22 cellular contexts compared by ENCODE assay signal in the genomic region with DNA sequence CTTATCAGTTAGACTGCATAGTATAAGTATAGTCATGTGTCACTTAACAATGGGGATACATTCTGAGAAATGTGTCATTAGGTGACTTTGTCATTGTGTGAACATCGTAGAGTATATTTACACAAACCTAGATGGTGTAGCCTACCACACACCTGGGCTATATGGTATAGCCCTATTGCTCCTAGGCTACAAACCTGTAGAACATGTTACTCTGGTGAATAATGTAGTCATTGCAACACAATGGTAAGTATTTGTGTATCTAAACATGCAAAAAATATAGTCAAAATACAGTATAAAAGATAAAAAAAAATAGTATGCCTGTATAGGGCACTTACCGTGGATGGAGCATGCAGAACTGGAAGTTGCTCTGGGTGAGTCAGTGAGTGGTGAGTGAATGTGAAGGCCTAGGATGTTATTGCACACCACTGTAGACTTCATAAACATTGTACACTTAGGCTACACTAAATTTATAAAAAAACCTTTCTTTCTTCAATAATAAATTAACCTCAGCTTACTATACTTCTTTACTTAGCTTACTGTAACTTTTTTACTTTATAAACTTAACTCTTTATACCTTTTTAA. TPM values are rescaled to one million over a fixed set of nuclear protein-coding genes. Genes with fewer than 3 reads are reported as not detected.
"Had no signal": no experiment of that assay in that cellular context is flagged by ENCODE, and none has a peak within 500 bp of the region (broad histone marks: within the 10 kb centered on the region; RNA-seq: fewer than 3 reads in every experiment).

No MANE protein-coding gene starts in this region.

- DNase-seq: activated B cell treated with CpG ODN at 0.5 μM for 24 hours; activated CD4-positive, alpha-beta memory T cell treated with anti-CD3 and anti-CD28 coated beads for 36 hours; activated CD4-positive, alpha-beta T cell treated with anti-CD3 and anti-CD28 coated beads for 4 hours; activated naive CD4-positive, alpha-beta T cell treated with Interleukin-2 at 50 U/mL for 16 hours; activated naive CD8-positive, alpha-beta T cell treated with anti-CD3 and anti-CD28 coated beads, Interleukin-2, amount 10 ng/mL, durations not matched to agents 7 days and 5 days; activated T-cell treated with anti-CD3 and anti-CD28 coated beads, Interleukin-2, amount 50 U/mL, for 48 hours; amniotic stem cell; gastrocnemius medialis; hippocampal formation; left ventricle myocardium inferior; mammary epithelial cell; ovary; psoas muscle; stimulated activated CD4-positive, alpha-beta T cell treated with anti-CD3 and anti-CD28 coated beads, Interleukin-12 subunit alpha, Interleukin-12 subunit beta, amount 100 ng/mL, for 4 hours; stimulated activated CD4-positive, alpha-beta T cell treated with anti-CD3 and anti-CD28 coated beads, Interleukin-4, amount 100 ng/mL, for 4 hours; substantia nigra; T-helper 17 cell; thyroid gland had no signal

- H3K27ac ChIP-seq: gastrocnemius medialis, left ventricle myocardium inferior, neutrophil, ovary, psoas muscle, right atrium auricular region, thyroid gland had no signal

- ATAC-seq: gastrocnemius medialis, psoas muscle, T-helper 17 cell had no signal

- H3K27me3 Mint-ChIP-seq: activated B cell treated with CpG ODN at 0.5 μM for 24 hours; activated CD4-positive, alpha-beta memory T cell treated with anti-CD3 and anti-CD28 coated beads for 36 hours; activated naive CD8-positive, alpha-beta T cell treated with anti-CD3 and anti-CD28 coated beads, Interleukin-2, amount 10 ng/mL, durations not matched to agents 7 days and 5 days; stimulated activated naive CD8-positive, alpha-beta T cell treated with anti-CD3 and anti-CD28 coated beads, Interleukin-15, Interleukin-2, amounts not matched to agents 100 ng/mL and 50 ng/mL, for 24 hours; T-helper 17 cell had no signal

- H3K4me3 ChIP-seq: gastrocnemius medialis, left ventricle myocardium inferior, ovary, psoas muscle, right atrium auricular region, thyroid gland had no signal

- H3K4me3 Mint-ChIP-seq: activated B cell treated with CpG ODN at 0.5 μM for 24 hours; activated CD4-positive, alpha-beta memory T cell treated with anti-CD3 and anti-CD28 coated beads for 36 hours; activated naive CD8-positive, alpha-beta T cell treated with anti-CD3 and anti-CD28 coated beads, Interleukin-2, amount 10 ng/mL, durations not matched to agents 7 days and 5 days; nephron; stimulated activated naive CD8-positive, alpha-beta T cell treated with anti-CD3 and anti-CD28 coated beads, Interleukin-15, Interleukin-2, amounts not matched to agents 100 ng/mL and 50 ng/mL, for 24 hours; T-helper 17 cell had no signal

- H3K4me1 ChIP-seq: gastrocnemius medialis, left ventricle myocardium inferior, psoas muscle, right atrium auricular region, thyroid gland had no signal

- H3K27me3 ChIP-seq: gastrocnemius medialis, neutrophil, ovary, right atrium auricular region, thyroid gland had no signal

- H3K9me3 ChIP-seq: gastrocnemius medialis, neutrophil, ovary, psoas muscle, thyroid gland had no signal

- H3K27ac Mint-ChIP-seq: activated B cell treated with CpG ODN at 0.5 μM for 24 hours; activated CD4-positive, alpha-beta memory T cell treated with anti-CD3 and anti-CD28 coated beads for 36 hours; activated naive CD8-positive, alpha-beta T cell treated with anti-CD3 and anti-CD28 coated beads, Interleukin-2, amount 10 ng/mL, durations not matched to agents 7 days and 5 days; nephron; stimulated activated naive CD8-positive, alpha-beta T cell treated with anti-CD3 and anti-CD28 coated beads, Interleukin-15, Interleukin-2, amounts not matched to agents 100 ng/mL and 50 ng/mL, for 24 hours; T-helper 17 cell had no signal

- H3K36me3 ChIP-seq: gastrocnemius medialis, left ventricle myocardium inferior, neutrophil, ovary, right atrium auricular region, thyroid gland had no signal

- H3K4me1 Mint-ChIP-seq: activated B cell treated with CpG ODN at 0.5 μM for 24 hours; activated naive CD8-positive, alpha-beta T cell treated with anti-CD3 and anti-CD28 coated beads, Interleukin-2, amount 10 ng/mL, durations not matched to agents 7 days and 5 days; nephron; T-helper 17 cell had no signal

- H3K36me3 Mint-ChIP-seq: activated naive CD8-positive, alpha-beta T cell treated with anti-CD3 and anti-CD28 coated beads, Interleukin-2, amount 10 ng/mL, durations not matched to agents 7 days and 5 days had no signal

RNA-seq across cellular contexts. Expression of a gene that starts 40.3 kb away (rescaled TPM):
- total RNA-seq: activated B cell treated with CpG ODN at 0.5 μM for 24 hours; activated naive CD8-positive, alpha-beta T cell treated with anti-CD3 and anti-CD28 coated beads, Interleukin-2, amount 10 ng/mL, durations not matched to agents 7 days and 5 days had no signal
- polyA plus RNA-seq: mammary epithelial cell had no signal
